In the genomic region with DNA sequence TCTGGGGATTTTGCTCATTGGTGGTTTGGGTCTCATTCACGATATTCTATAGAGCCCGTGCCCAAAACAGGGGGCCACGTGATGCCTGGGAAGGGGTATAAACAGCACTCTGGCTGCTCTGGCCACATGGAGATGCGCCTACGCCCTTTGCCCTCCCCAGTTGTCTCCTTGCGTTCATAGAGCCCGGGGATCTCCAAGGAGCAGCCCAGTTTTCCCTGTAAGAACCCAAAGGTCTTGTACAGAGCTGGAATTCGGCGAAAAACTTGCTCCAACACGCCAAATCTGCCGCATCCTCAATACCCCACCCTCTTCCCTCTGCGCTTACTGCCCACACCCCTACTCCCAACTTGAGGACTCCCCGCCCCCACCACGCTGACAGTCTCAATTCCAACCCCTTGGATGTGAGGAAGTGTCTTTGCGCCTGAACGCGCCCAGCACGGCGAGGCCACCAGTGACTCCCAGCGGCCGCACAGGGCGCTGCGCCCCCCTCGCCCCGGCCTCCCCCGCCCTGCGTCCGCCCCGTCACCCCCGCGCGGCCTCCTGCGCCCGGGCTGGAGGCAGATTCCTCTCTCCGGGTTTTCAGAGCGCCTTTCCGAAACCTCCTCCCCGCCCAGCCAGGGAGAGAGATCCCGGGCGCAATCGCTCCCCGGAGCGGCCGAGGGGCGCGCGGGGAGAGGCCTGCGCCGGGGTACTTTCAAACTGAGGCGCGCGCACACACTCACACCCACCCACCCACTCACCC, we compare ENCODE assay signal across 8 cellular contexts. TPM values are rescaled to one million over a fixed set of nuclear protein-coding genes. Genes with fewer than 3 reads are reported as not detected.
DNase-seq lines count a peak whose midpoint lies in the region; ATAC-seq, FAIRE-seq and TF ChIP-seq lines count a peak whose summit lies in the region.

NHS (plus strand) TSS at position 582 of the 742 bp plus-strand sequence. CDS start 558 bp downstream, outside the sequence.

- no peaks in the 10 kb centered on the region for H3K9me2 ChIP-seq in GM23338 (ENCODE audit: insufficient read depth)

- H3K4me3 Mint-ChIP-seq in GM23338, result peak within 1 kb of the TSS; percentile 75

- H3K4me3 ChIP-seq in A549 (peak within 1 kb of the TSS; percentile 93), GM23338 (peak within 1 kb of the TSS; percentile 65), ectodermal cell (ENCODE audit: insufficient read depth, low read depth, low read length) (peak within 1 kb of the TSS; percentile 55), right lobe of liver (peak within 1 kb of the TSS; percentile 4 to 33 (median 14)), thoracic aorta (peak within 1 kb of the TSS; percentile 78)

- peaks cover 18% of the 10 kb centered on the region for H3K4me1 Mint-ChIP-seq in GM23338

- H3K27ac Mint-ChIP-seq in GM23338, result no peak within 1 kb of the TSS

- peaks cover 33% of the 10 kb centered on the region for H3K27me3 ChIP-seq in GM23338 (ENCODE audit: insufficient read depth)
- peaks cover 29% of the 10 kb centered on the region for H3K27me3 ChIP-seq in ectodermal cell (ENCODE audit: control insufficient read depth, insufficient read depth, low read length, poor library complexity, severe bottlenecking)
- H3K27me3 ChIP-seq in right lobe of liver, result peaks cover 0 to 12% of the 10 kb centered on the region in 2 donors
- no peaks in the 10 kb centered on the region for H3K27me3 ChIP-seq in thoracic aorta (replicated peaks; ENCODE audit: insufficient read depth)

- POLR2A ChIA-PET in A549 (lab: Yijun Ruan, JAX), result no interaction called here

- H3F3A ChIP-seq in GM23338 (replicated peaks; ENCODE audit: low read depth), result no peaks in the 10 kb centered on the region

- peak within 1 kb of the TSS; percentile 88 to 98 for H3K27ac ChIP-seq in A549
- no peak within 1 kb of the TSS for H3K27ac ChIP-seq in GM23338 (ENCODE audit: low read depth)
- H3K27ac ChIP-seq in ectodermal cell (ENCODE audit: insufficient read depth, low read depth, low read length, poor library complexity, severe bottlenecking), result no peak within 1 kb of the TSS
- no peak within 1 kb of the TSS for H3K27ac ChIP-seq in right lobe of liver
- peak within 1 kb of the TSS; percentile 53 to 59 for H3K27ac ChIP-seq in thoracic aorta

- FAIRE-seq in A549 (lab: Jason Lieb, UNC), result peak; percentile 67

- peaks cover 16% of the 10 kb centered on the region; the same call in 2 of the 3 replicates for H3K4me1 ChIP-seq in A549
- peaks cover 12% of the 10 kb centered on the region; the same call in 1 of the 2 replicates for H3K4me1 ChIP-seq in GM23338 (ENCODE audit: insufficient read depth)
- no peaks in the 10 kb centered on the region for H3K4me1 ChIP-seq in ectodermal cell (ENCODE audit: control insufficient read depth, insufficient read depth, low read length)
- peaks cover 0 to 6% (median 0%) of the 10 kb centered on the region in 4 donors for H3K4me1 ChIP-seq in right lobe of liver
- no peaks in the 10 kb centered on the region for H3K4me1 ChIP-seq in thoracic aorta (ENCODE audit: control insufficient read depth in 1 of 2, low read depth in 2 of 2)

- H3K36me3 Mint-ChIP-seq in GM23338 (ENCODE audit: low read depth), result peaks cover under 1% of the 10 kb centered on the region; the same call in 2 of the 3 replicates

- H2AFZ ChIP-seq in GM23338, result peak within 1 kb of the TSS; percentile 76; the same call in 1 of the 2 replicates

- peak within 1 kb of the TSS; percentile 92 for H3K4me2 ChIP-seq in A549
- H3K4me2 ChIP-seq in GM23338, result peak within 1 kb of the TSS; percentile 88

- no peak for TF ChIP-seq EP300 in A549 (IDR thresholded peaks at IDR 0.05)

- WGBS in A549 (ENCODE audit: missing lambda C conversion rate), result 5% methylated on average over 7 of the region's 52 CpGs
- WGBS in ectodermal cell, 2 experiments, result 1 to 2% methylated on average over 51 to 52 of the region's 52 CpGs
- WGBS in right lobe of liver (ENCODE audit: insufficient coverage, low coverage, low lambda C conversion rate, missing lambda C conversion rate), result 19% methylated on average over 20 of the region's 52 CpGs

- peak; percentile 68 to 87 for DNase-seq in A549 (ENCODE audit: low read depth in 1 of 2, low spot score in 1 of 2)
- peak; percentile 84 for DNase-seq in GM23338 (ENCODE audit: low spot score)
- peak; percentile 34 for DNase-seq in NOMO-1 treated with dmso at 0.1 percent for 144 hours (lab: John Stamatoyannopoulos, UW; ENCODE audit: unreplicated experiment)
- DNase-seq in right lobe of liver, result peak; percentile 37 to 57 (median 50)
- no peak for DNase-seq in thoracic aorta (ENCODE audit: low spot score)

- no peaks in the 10 kb centered on the region for H3K79me2 ChIP-seq in GM23338 (replicated peaks; ENCODE audit: insufficient read depth)

- H3K36me3 ChIP-seq in GM23338 (ENCODE audit: insufficient read depth) (no peaks in the 10 kb centered on the region), ectodermal cell (ENCODE audit: control insufficient read depth, insufficient read depth, low read length) (no peaks in the 10 kb centered on the region), right lobe of liver (no peaks in the 10 kb centered on the region), thoracic aorta (no peaks in the 10 kb centered on the region)

- peaks cover 5% of the 10 kb centered on the region; the same call in 1 of the 3 replicates for H3K9me3 Mint-ChIP-seq in GM23338

- H3K9me3 ChIP-seq in A549, result no peaks in the 10 kb centered on the region
- H3K9me3 ChIP-seq in ectodermal cell (ENCODE audit: control insufficient read depth, low read length), result no peaks in the 10 kb centered on the region
- no peaks in the 10 kb centered on the region for H3K9me3 ChIP-seq in right lobe of liver
- no peaks in the 10 kb centered on the region for H3K9me3 ChIP-seq in thoracic aorta

- intact Hi-C loops in right lobe of liver (cut with DNase I), result no loop called here

- peak; percentile 49 to 84; a peak in 4 of 5 replicates for TF ChIP-seq RAD21 in A549 (conservative IDR thresholded peaks at IDR 0.05 in 1 of 2, IDR thresholded peaks at IDR 0.05 in 1 of 2)

- CTCF ChIA-PET in A549 (lab: Yijun Ruan, JAX), result interaction anchor here (0.7 to 1.2 kb wide), 3 partner anchors 121 to 199 kb away, joined by 3 read pairs; no protein-coding TSS in a partner anchor

- H3K27me3 Mint-ChIP-seq in GM23338 (ENCODE audit: insufficient read depth, low read depth, poor library complexity), result peaks cover 29% of the 10 kb centered on the region

- TF ChIP-seq POLR2A in A549 (IDR thresholded peaks at IDR 0.05; ENCODE audit: low read length) (no peak), right lobe of liver (IDR thresholded peaks at IDR 0.05) (no peak)

- H4K20me1 ChIP-seq in GM23338 (replicated peaks; ENCODE audit: insufficient read depth), result peaks cover 4% of the 10 kb centered on the region; the same call in 1 of the 2 replicates

- TF ChIP-seq CTCF in A549 (IDR thresholded peaks at IDR 0.05) (peak; percentile 56), GM23338 (conservative IDR thresholded peaks at IDR 0.05; ENCODE audit: low read depth in 2 of 2) (peak; percentile 33 to 56; a peak in 3 of 4 replicates), right lobe of liver (IDR thresholded peaks at IDR 0.05) (peak in 3 of 4 donors; percentile 17 to 33 (median 17)), thoracic aorta (IDR thresholded peaks at IDR 0.05) (peak; percentile 75)

- ATAC-seq in A549 (peak; percentile 82 to 84), GM23338 (peak; percentile 69), right lobe of liver (peak; percentile 55 to 77 (median 68)), thoracic aorta (ENCODE audit: insufficient number of reproducible peaks, low FRiP score, low read depth) (peak; percentile 54), GM19351 (IDR thresholded peaks at IDR 0.05; ENCODE audit: unreplicated experiment) (no peak), HG03135 (IDR thresholded peaks at IDR 0.05; ENCODE audit: unreplicated experiment) (no peak)

TF ChIP-seq in A549, 52 proteins besides CTCF, POLR2A, EP300 and RAD21 (continues in another document):
- TF ChIP-seq FOSB (CRISPR knock-in tag; IDR thresholded peaks at IDR 0.05) (no peak), FOSL2 (IDR thresholded peaks at IDR 0.05) (no peak), FOSL2 (CRISPR knock-in tag; IDR thresholded peaks at IDR 0.05) (no peak), SMC3 (IDR thresholded peaks at IDR 0.05) (peak; percentile 88), MAZ (IDR thresholded peaks at IDR 0.05; ENCODE audit: borderline replicate concordance, low read depth, low read length) (0 out of 2 replicates have a peak, but pooled peaks have one; percentile 25), JUNB (IDR thresholded peaks at IDR 0.05) (no peak), SREBF2 (IDR thresholded peaks at IDR 0.05) (no peak), JUN (IDR thresholded peaks at IDR 0.05) (peak in 1 of 2 experiments; percentile 53; a peak in 1 of 5 replicates), KDM1A (IDR thresholded peaks at IDR 0.05; ENCODE audit: low read depth) (no peak)

TF ChIP-seq in GM23338, 12 proteins besides CTCF, POLR2A, EP300 and RAD21:
- TF ChIP-seq POLR2AphosphoS5 (IDR thresholded peaks at IDR 0.05; ENCODE audit: low read depth) (peak; percentile 33; the same call in 1 of the 2 replicates), JUNB (IDR thresholded peaks at IDR 0.05; ENCODE audit: unreplicated experiment) (no peak)

RNA-seq across cellular contexts. Expression of gene NHS, which starts in this region (rescaled TPM):
- polyA plus RNA-seq in A549 (2011; rRNA removed) (5.0 and 9.9 TPM in 2 replicates), A549 (2017; fragmentation: RNase III; extraction: RNeasy Plus Mini Kit Qiagen cat#74134 plus additional on column Dnase treatment) (3.6 to 4.3 TPM (median 4.2 TPM) in 3 replicates), GM23338 (2016; fragmentation: Nextera tagmentation; extraction: Ambion mirVana) (1.8 and 2.1 TPM in 2 replicates)
- 0.91 and 1.1 TPM in 2 replicates for polyA plus RNA-seq in A549 (2012; cell fraction: cytosol; rRNA removed)
- 3.0 and 3.6 TPM in 2 replicates for polyA plus RNA-seq in A549 (2012; cell fraction: nucleus; rRNA removed)
- 9.6 and 12.5 TPM in 2 replicates for polyA minus RNA-seq in A549 (2011; rRNA and poly(A)+ RNA removed)
- 5.6 and 8.2 TPM in 2 replicates for total RNA-seq in GM23338 (2014; rRNA removed; shearing (Covaris generic))
- polyA plus RNA-seq in ectodermal cell (2013, experiment 1 of 4), result 5.9 TPM
- polyA plus RNA-seq in ectodermal cell (2013, experiment 2 of 4), result 7.1 TPM
- 4.9 TPM for polyA plus RNA-seq in ectodermal cell (2013, experiment 3 of 4)
- 6.3 TPM for polyA plus RNA-seq in ectodermal cell (2013, experiment 4 of 4)
- total RNA-seq in right lobe of liver (under 1 TPM; 0.06 to 0.27 (median 0.12) TPM), thoracic aorta (10 to 100 TPM; 23.3 to 29.6 TPM)

Comparison
In these comparisons a context has a peak if more than half of its experiments do, and no peak if none do; other contexts are left out.
1. Peak in DNase-seq, ATAC-seq and H3K4me3 ChIP-seq in right lobe of liver; RNA of the gene not detected or under 1 TPM.
2. ATAC-seq: peak in A549 (2 of 2), GM23338 (single experiment) and thoracic aorta (single experiment); none in GM19351 (single experiment) and HG03135 (single experiment).
3. H3K27ac ChIP-seq: peak in A549 (2 of 2) and thoracic aorta (2 of 2); none in GM23338 (single experiment), ectodermal cell (single experiment) and right lobe of liver (0 of 3).
4. H3K4me3 ChIP-seq: peak in every context shown above with its lines; median percentile 93 in A549; 78 in thoracic aorta; 65 in GM23338; 55 in ectodermal cell; 14 in right lobe of liver.
5. CTCF ChIP-seq: peak in every context shown above with its lines; median percentile 75 in thoracic aorta; 56 in A549; 44 in GM23338; 17 in right lobe of liver.